Comparison of ENCODE assay signal across 8 cellular contexts in genomic region chrX:123976671-123977316, GRCh38.
A peak's percentile ranks its signal among the peaks of the same experiment; 100 is the strongest.
DNase-seq lines count a peak whose midpoint lies in the region; ATAC-seq, FAIRE-seq and TF ChIP-seq lines count a peak whose summit lies in the region.

No MANE protein-coding gene starts in this region.

- H3K9me3 Mint-ChIP-seq in stimulated activated naive B cell treated with anti-CD40 and anti-IgM and Interleukin-4, amounts not matched to agents 10 μg/mL and 1 μg/mL and 100 μg/mL, for 72 hours = no peaks in the 10 kb centered on the region

- no peak overlapping the region for H3K4me3 Mint-ChIP-seq in stimulated activated naive B cell treated with anti-CD40 and anti-IgM and Interleukin-4, amounts not matched to agents 10 μg/mL and 1 μg/mL and 100 μg/mL, for 72 hours

- H3K4me1 Mint-ChIP-seq in stimulated activated naive B cell treated with anti-CD40 and anti-IgM and Interleukin-4, amounts not matched to agents 10 μg/mL and 1 μg/mL and 100 μg/mL, for 72 hours = peaks cover 12 to 32% of the 10 kb centered on the region in 2 donors

- peak; percentile 29 for TF ChIP-seq CTCF in AG10803 (conservative IDR thresholded peaks at IDR 0.05; ENCODE audit: low read length)
- TF ChIP-seq CTCF in HEK293 (tag by site-specific recombination; IDR thresholded peaks at IDR 0.05) = peak; percentile 51

- H3K36me3 ChIP-seq in HEK293 (ENCODE audit: control insufficient read depth in 2 of 2, insufficient read depth in 1 of 2, low read length in 2 of 2) = no peaks in the 10 kb centered on the region

- peaks cover 16% of the 10 kb centered on the region for H3K4me1 ChIP-seq in HEK293 (ENCODE audit: control insufficient read depth, insufficient read depth, low read length)

- no peak for ATAC-seq in HG03469 (IDR thresholded peaks at IDR 0.05; ENCODE audit: unreplicated experiment)
- ATAC-seq in stimulated activated naive B cell treated with anti-CD40 and anti-IgM and Interleukin-4, amounts not matched to agents 10 μg/mL and 1 μg/mL and 100 μg/mL, for 72 hours (replicated peaks) = no peak
- no peak for ATAC-seq in GM21367 (IDR thresholded peaks at IDR 0.05; ENCODE audit: unreplicated experiment)

- no peaks in the 10 kb centered on the region for H3K9me3 ChIP-seq in HEK293 (ENCODE audit: control insufficient read depth, insufficient read depth, low read depth, low read length)

- DNase-seq in AG10803 (ENCODE audit: low read depth) = peak; percentile 37
- DNase-seq in inferior parietal cortex (ENCODE audit: extremely low spot score) = peak; percentile 23
- no peak for DNase-seq in KG1 (lab: John Stamatoyannopoulos, UW)
- DNase-seq in stimulated activated naive B cell treated with anti-CD40 and anti-IgM and Interleukin-4, amounts not matched to agents 10 μg/mL and 1 μg/mL and 100 μg/mL, for 72 hours = no peak

- no peak overlapping the region for H3K27ac ChIP-seq in HEK293 (ENCODE audit: extremely low read depth, low read depth, low read length)

- CTCF ChIA-PET in HEK293 (lab: Yijun Ruan, JAX) = interaction anchor here (0.6 to 1.8 kb wide), 18 partner anchors 10 to 526 kb away, joined by 3 to 14 read pairs (median 4); no protein-coding TSS in a partner anchor

- H3K27me3 Mint-ChIP-seq in stimulated activated naive B cell treated with anti-CD40 and anti-IgM and Interleukin-4, amounts not matched to agents 10 μg/mL and 1 μg/mL and 100 μg/mL, for 72 hours = no peaks in the 10 kb centered on the region

- no peaks in the 10 kb centered on the region for H3K36me3 Mint-ChIP-seq in stimulated activated naive B cell treated with anti-CD40 and anti-IgM and Interleukin-4, amounts not matched to agents 10 μg/mL and 1 μg/mL and 100 μg/mL, for 72 hours

- POLR2A ChIA-PET in HEK293 (lab: Yijun Ruan, JAX) = interaction anchor here (0.6 to 1.0 kb wide), 2 partner anchors 14 to 160 kb away, joined by 3 to 5 read pairs; no protein-coding TSS in a partner anchor

- H3K4me3 ChIP-seq in AG10803 (ENCODE audit: low read length) (no peak overlapping the region), HEK293 (ENCODE audit: low read depth, low read length) (no peak overlapping the region)

- peak; percentile 40 for FAIRE-seq in TTC549 (lab: Jason Lieb, UNC)

- H3K27ac Mint-ChIP-seq in stimulated activated naive B cell treated with anti-CD40 and anti-IgM and Interleukin-4, amounts not matched to agents 10 μg/mL and 1 μg/mL and 100 μg/mL, for 72 hours = no peak overlapping the region

TF ChIP-seq in HEK293, 187 proteins besides CTCF, POLR2A, EP300 and RAD21:
- TF ChIP-seq ZNF830 (tag by site-specific recombination; IDR thresholded peaks at IDR 0.05; ENCODE audit: low read depth) (no peak), ZNF426 (tag by site-specific recombination; IDR thresholded peaks at IDR 0.05) (no peak), ZNF416 (tag by site-specific recombination; IDR thresholded peaks at IDR 0.05) (no peak), ZNF335 (tag by site-specific recombination; conservative IDR thresholded peaks at IDR 0.05) (no peak), ZNF521 (tag by site-specific recombination; IDR thresholded peaks at IDR 0.05) (no peak), KLF10 (tag by site-specific recombination; IDR thresholded peaks at IDR 0.05) (no peak), ZSCAN30 (tag by site-specific recombination; IDR thresholded peaks at IDR 0.05) (0 out of 2 replicates have a peak, but pooled peaks have one; percentile 5), ZNF16 (tag by site-specific recombination; IDR thresholded peaks at IDR 0.05; ENCODE audit: low read depth) (no peak), TRIM28 (IDR thresholded peaks at IDR 0.05; ENCODE audit: borderline replicate concordance, low read length) (no peak), MZF1 (tag by site-specific recombination; IDR thresholded peaks at IDR 0.05; ENCODE audit: borderline replicate concordance) (no peak), REPIN1 (tag by site-specific recombination; IDR thresholded peaks at IDR 0.05; ENCODE audit: low read depth) (no peak), ZNF843 (tag by site-specific recombination; IDR thresholded peaks at IDR 0.05) (no peak), GLIS1 (tag by site-specific recombination; IDR thresholded peaks at IDR 0.05) (no peak), ZNF654 (tag by site-specific recombination; IDR thresholded peaks at IDR 0.05; ENCODE audit: low read depth) (peak; percentile 50), ZNF146 (tag by site-specific recombination; IDR thresholded peaks at IDR 0.05) (no peak), ZNF302 (tag by site-specific recombination; IDR thresholded peaks at IDR 0.05; ENCODE audit: low read depth) (no peak), ZNF600 (tag by site-specific recombination; IDR thresholded peaks at IDR 0.05) (peak; percentile 94), ZFP3 (tag by site-specific recombination; IDR thresholded peaks at IDR 0.05; ENCODE audit: low read depth) (no peak), ZNF677 (tag by site-specific recombination; IDR thresholded peaks at IDR 0.05) (no peak), IKZF3 (tag by site-specific recombination; IDR thresholded peaks at IDR 0.05) (peak; percentile 43; the same call in 1 of the 2 replicates), ZNF148 (tag by site-specific recombination; IDR thresholded peaks at IDR 0.05; ENCODE audit: borderline replicate concordance) (no peak), ZNF433 (tag by site-specific recombination; IDR thresholded peaks at IDR 0.05; ENCODE audit: low read depth) (no peak), ZSCAN23 (tag by site-specific recombination; IDR thresholded peaks at IDR 0.05) (no peak)

Comparison
In these comparisons a context has a peak if more than half of its experiments do, and no peak if none do; other contexts are left out.
1. DNase-seq: peak in AG10803 (single experiment) and inferior parietal cortex (single experiment); none in KG1 (single experiment) and stimulated activated naive B cell treated with anti-CD40 and anti-IgM and Interleukin-4, amounts not matched to agents 10 μg/mL and 1 μg/mL and 100 μg/mL, for 72 hours (single experiment).